ENCODE assay signal across 8 cellular contexts in genomic region chr6:44475417-44475778, GRCh38.
DNase-seq lines count a peak whose midpoint lies in the region; ATAC-seq and TF ChIP-seq lines count a peak whose summit lies in the region.

No MANE protein-coding gene starts in this region.

- CTCF ChIA-PET in Panc1 (lab: Charles Lee): interaction anchor here (0.6 to 2.0 kb wide), 20 partner anchors 11 to 1455 kb away, joined by 3 to 10 read pairs (median 4); no protein-coding TSS in a partner anchor

- POLR2A ChIA-PET in Panc1 (lab: Charles Lee): no interaction called here

- H3K36me3 ChIP-seq in Panc1 (ENCODE audit: control insufficient read depth, insufficient read depth, low read length): no peaks in the 10 kb centered on the region
- H3K36me3 ChIP-seq in mucosa of descending colon (ENCODE audit: low read depth): no peaks in the 10 kb centered on the region

- BruUV-seq in Panc1 (replicated peaks; lab: Mats Ljungman, UMichigan): no TSS peak

- H3K9me3 ChIP-seq in Panc1 (ENCODE audit: control insufficient read depth, insufficient read depth, low read depth, low read length) (no peaks in the 10 kb centered on the region), mucosa of descending colon (no peaks in the 10 kb centered on the region)

- no peak overlapping the region for H3K27ac ChIP-seq in Panc1 (ENCODE audit: low read length)

- intact Hi-C loops in Panc1 (cut with micrococcal nuclease; ENCODE audit: unreplicated experiment) (loop anchor here (5.0 to 10.0 kb wide), 2 partner anchors 167 to 1449 kb away; no protein-coding TSS in a partner anchor), mucosa of descending colon (cut with DNase I, micrococcal nuclease) (loop anchor here in 1 of 2 donors (10.0 kb wide), 1 partner anchor 1239 kb away; no protein-coding TSS in a partner anchor)

- H3K4me3 ChIP-seq in Panc1 (ENCODE audit: low read depth in 2 of 2, low read length in 2 of 2) (no peak overlapping the region), mucosa of descending colon (no peak overlapping the region)

- H3K4me1 ChIP-seq in Panc1 (ENCODE audit: control insufficient read depth, insufficient read depth, low read length) (no peaks in the 10 kb centered on the region), mucosa of descending colon (ENCODE audit: low read depth) (peaks cover 3% of the 10 kb centered on the region)

- TF ChIP-seq CTCF in GM10266 (IDR thresholded peaks at IDR 0.05; ENCODE audit: control insufficient read depth, insufficient read depth, low read depth, missing control alignments): peak; percentile 12
- TF ChIP-seq CTCF in Panc1 (IDR thresholded peaks at IDR 0.05): no peak
- no peak for TF ChIP-seq CTCF in mucosa of descending colon (IDR thresholded peaks at IDR 0.05)

- in situ Hi-C loops in Panc1 (cut with HindIII; ENCODE audit: low pct_unique_long_range_greater_than_20kb, low sequenced_read_pairs): no loop called here

- no peaks in the 10 kb centered on the region for H3K27me3 ChIP-seq in Panc1 (ENCODE audit: control insufficient read depth, insufficient read depth, low read length)

- ATAC-seq in GM21529 (IDR thresholded peaks at IDR 0.05; ENCODE audit: unreplicated experiment) (peak; percentile 26), Panc1 (peak; percentile 59), mucosa of descending colon (peak; percentile 19), GM19324 (IDR thresholded peaks at IDR 0.05; ENCODE audit: low FRiP score, unreplicated experiment) (no peak), HG03432 (IDR thresholded peaks at IDR 0.05; ENCODE audit: unreplicated experiment) (no peak), GM21381 (IDR thresholded peaks at IDR 0.05; ENCODE audit: unreplicated experiment) (no peak)

- no peak for DNase-seq in GM10266 (ENCODE audit: extremely low spot score)
- no peak for DNase-seq in Panc1 (ENCODE audit: low read depth, low spot score)
- no peak for DNase-seq in mucosa of descending colon
- DNase-seq in amniotic stem cell (lab: John Stamatoyannopoulos, UW): no peak

Comparison
In these comparisons a context has a peak if more than half of its experiments do, and no peak if none do; other contexts are left out.
1. ATAC-seq: peak in GM21529 (single experiment), Panc1 (single experiment) and mucosa of descending colon (single experiment); none in GM19324 (single experiment), HG03432 (single experiment) and GM21381 (single experiment).